Comparison of ENCODE assay signal across 1 cellular context in the genomic region with DNA sequence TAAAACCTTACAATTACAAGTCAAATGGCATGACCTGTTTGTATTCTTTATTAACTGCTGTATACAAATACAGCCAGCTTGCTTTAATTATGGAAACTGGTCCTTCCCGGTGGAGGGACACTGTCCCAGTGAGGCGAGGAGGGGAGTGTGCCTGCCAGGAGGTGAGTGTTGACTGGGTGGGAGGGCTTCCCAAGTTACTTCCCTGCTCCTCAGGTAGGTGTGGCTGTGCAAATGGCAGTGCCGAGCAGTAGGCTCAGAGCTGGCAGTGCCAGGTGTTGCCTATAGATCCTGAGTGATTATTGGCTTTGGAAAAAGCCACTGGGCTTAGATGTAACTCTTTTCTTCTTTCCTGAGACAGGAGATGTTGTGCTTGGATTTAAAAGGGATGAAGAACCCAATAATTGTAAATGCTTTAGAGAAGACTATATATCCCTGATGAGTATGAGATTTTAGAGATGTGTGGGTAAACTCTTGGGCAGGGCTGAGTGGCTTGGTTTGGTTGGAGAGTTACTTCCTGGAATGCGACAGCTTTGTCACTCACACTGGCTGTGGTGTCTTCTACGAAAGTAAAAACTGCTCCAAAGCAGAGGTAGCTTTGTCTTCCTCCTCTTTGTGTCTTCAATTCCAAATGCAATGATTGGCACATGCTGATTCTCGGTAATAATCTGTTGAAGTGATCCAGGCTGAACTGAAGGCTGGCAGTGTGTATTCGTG.
TF ChIP-seq lines count a peak whose summit lies in the region.

No MANE protein-coding gene starts in this region.

TF ChIP-seq in IMR-90, 13 proteins besides CTCF, POLR2A, EP300 and RAD21:
- TF ChIP-seq, protein P1, sequence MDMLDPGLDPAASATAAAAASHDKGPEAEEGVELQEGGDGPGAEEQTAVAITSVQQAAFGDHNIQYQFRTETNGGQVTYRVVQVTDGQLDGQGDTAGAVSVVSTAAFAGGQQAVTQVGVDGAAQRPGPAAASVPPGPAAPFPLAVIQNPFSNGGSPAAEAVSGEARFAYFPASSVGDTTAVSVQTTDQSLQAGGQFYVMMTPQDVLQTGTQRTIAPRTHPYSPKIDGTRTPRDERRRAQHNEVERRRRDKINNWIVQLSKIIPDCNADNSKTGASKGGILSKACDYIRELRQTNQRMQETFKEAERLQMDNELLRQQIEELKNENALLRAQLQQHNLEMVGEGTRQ (IDR thresholded peaks at IDR 0.05; ENCODE audit: low read depth, low read length), result no peak
- TF ChIP-seq MAZ (IDR thresholded peaks at IDR 0.05; ENCODE audit: borderline replicate concordance, low read depth, low read length) (no peak), CEBPB (IDR thresholded peaks at IDR 0.05; ENCODE audit: low read depth, low read length) (no peak), FOS (IDR thresholded peaks at IDR 0.05; ENCODE audit: low read depth, low read length) (no peak), BHLHE40 (IDR thresholded peaks at IDR 0.05; ENCODE audit: low read depth, low read length) (no peak), NFE2L2 (IDR thresholded peaks at IDR 0.05; ENCODE audit: low read depth, low read length) (no peak)
TF ChIP-seq in IMR-90: peak in this region for 0.
